Comparison of ENCODE assay signal across 12 cellular contexts in the genomic region with DNA sequence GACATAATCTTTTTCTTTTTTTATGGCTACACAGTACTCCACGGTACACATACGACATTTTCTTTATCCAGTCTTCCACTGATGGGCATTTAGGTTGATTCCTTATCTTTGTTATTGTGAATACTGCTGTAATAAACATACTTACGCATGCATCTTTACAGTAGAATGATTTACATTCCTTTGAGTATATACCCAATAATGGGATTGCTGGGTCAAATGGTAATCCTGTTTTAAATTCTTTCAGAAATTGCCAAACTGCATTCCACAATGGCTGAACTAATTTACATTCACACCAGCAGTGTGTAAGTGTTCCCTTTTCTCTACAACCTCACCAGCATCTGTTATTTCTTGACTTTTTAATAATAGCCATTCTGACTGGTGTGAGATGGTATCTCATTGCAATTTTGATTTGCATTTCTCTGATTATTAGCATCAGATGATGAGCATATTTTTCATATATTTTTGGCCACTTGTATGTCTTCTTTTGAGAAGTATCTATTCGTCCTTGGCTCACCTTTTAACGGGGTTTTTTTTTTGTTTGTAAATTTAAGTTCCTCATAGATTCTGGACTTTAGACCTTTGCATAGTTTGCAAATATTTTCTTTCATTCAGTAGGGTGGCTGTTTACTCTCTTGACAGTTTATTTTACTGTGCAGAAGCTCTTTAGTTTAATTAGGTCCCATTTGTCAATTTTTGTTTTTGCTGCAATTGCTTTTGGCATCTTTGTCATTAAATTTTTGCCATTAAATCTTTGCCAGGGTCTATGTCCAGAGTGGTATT. TPM values are rescaled to one million over a fixed set of nuclear protein-coding genes. Genes with fewer than 3 reads are reported as not detected.
"Had no signal": no experiment of that assay in that cellular context is flagged by ENCODE, and none has a peak within 500 bp of the region (broad histone marks: within the 10 kb centered on the region; RNA-seq: fewer than 3 reads in every experiment).

No MANE protein-coding gene starts in this region.

RNA-seq across cellular contexts. Expression of gene SERPIND1, which starts 52.6 kb away (rescaled TPM):
- total RNA-seq: activated B cell treated with CpG ODN at 0.5 μM for 24 hours; activated CD4-positive, alpha-beta memory T cell treated with anti-CD3 and anti-CD28 coated beads for 36 hours; activated CD4-positive, alpha-beta T cell treated with anti-CD3 and anti-CD28 coated beads, Interleukin-2, amount 10 ng/mL, durations not matched to agents 24 days and 14 days; activated CD8-positive, alpha-beta memory T cell treated with anti-CD3 and anti-CD28 coated beads for 36 hours; activated CD8-positive, alpha-beta T cell treated with anti-CD3 and anti-CD28 coated beads for 36 hours; activated naive CD8-positive, alpha-beta T cell treated with anti-CD3 and anti-CD28 coated beads, Interleukin-2, amount 10 ng/mL, durations not matched to agents 7 days and 5 days; activated T-helper 2 cell treated with anti-CD3 and anti-CD28 coated beads, Interferon-gamma antibody, Interleukin-2, Interleukin-4, amounts not matched to agents 10 μg/mL and 5 μg/mL and 100 μg/mL, durations not matched to agents 14 hours and 24 hours and 36 hours; ascending aorta; bronchial epithelial cell; T-helper 1 cell treated with Interleukin-12 subunit alpha and Interleukin-12 subunit beta and Interleukin-4 antibody, amounts not matched to agents 30 ng/mL and 1 ng/mL, for 36 hours; T-helper 17 cell; T-helper 2 cell treated with Interferon-gamma antibody and Interleukin-4, amounts not matched to agents 100 ng/mL and 5 ng/mL, for 36 hours had no signal
